In the genomic region with DNA sequence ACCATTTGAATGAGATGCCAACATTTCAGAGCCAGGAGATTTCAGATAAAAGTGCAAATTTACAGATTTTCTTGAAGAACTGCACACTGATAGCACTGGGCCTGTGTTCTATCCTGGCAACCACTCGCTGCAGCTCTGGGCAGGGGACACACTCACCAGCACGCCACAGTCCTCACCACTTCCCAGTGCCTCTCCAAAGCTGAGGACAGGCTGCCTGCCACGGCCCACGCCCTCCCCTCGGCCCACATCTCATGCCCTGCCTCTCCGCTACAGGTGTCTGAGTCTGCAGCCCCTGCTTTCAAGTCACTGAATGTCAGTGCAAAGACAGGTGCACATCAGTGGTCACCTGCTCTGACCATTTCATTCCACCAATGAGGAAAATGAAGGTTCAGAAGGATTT, we compare ENCODE assay signal across 1 cellular context.
TF ChIP-seq lines count a peak whose summit lies in the region.

No MANE protein-coding gene starts in this region.

TF ChIP-seq in GM12878, 131 proteins besides CTCF, POLR2A, EP300 and RAD21 (continued from another document):
- TF ChIP-seq, protein P1, sequence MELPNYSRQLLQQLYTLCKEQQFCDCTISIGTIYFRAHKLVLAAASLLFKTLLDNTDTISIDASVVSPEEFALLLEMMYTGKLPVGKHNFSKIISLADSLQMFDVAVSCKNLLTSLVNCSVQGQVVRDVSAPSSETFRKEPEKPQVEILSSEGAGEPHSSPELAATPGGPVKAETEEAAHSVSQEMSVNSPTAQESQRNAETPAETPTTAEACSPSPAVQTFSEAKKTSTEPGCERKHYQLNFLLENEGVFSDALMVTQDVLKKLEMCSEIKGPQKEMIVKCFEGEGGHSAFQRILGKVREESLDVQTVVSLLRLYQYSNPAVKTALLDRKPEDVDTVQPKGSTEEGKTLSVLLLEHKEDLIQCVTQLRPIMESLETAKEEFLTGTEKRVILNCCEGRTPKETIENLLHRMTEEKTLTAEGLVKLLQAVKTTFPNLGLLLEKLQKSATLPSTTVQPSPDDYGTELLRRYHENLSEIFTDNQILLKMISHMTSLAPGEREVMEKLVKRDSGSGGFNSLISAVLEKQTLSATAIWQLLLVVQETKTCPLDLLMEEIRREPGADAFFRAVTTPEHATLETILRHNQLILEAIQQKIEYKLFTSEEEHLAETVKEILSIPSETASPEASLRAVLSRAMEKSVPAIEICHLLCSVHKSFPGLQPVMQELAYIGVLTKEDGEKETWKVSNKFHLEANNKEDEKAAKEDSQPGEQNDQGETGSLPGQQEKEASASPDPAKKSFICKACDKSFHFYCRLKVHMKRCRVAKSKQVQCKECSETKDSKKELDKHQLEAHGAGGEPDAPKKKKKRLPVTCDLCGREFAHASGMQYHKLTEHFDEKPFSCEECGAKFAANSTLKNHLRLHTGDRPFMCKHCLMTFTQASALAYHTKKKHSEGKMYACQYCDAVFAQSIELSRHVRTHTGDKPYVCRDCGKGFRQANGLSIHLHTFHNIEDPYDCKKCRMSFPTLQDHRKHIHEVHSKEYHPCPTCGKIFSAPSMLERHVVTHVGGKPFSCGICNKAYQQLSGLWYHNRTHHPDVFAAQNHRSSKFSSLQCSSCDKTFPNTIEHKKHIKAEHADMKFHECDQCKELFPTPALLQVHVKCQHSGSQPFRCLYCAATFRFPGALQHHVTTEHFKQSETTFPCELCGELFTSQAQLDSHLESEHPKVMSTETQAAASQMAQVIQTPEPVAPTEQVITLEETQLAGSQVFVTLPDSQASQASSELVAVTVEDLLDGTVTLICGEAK (IDR thresholded peaks at IDR 0.05; ENCODE audit: borderline replicate concordance) = no peak
- TF ChIP-seq PKNOX1 (IDR thresholded peaks at IDR 0.05) (no peak), HDAC6 (IDR thresholded peaks at IDR 0.05; ENCODE audit: unreplicated experiment) (no peak), POLR2AphosphoS2 (IDR thresholded peaks at IDR 0.05; ENCODE audit: low read depth, low read length) (no peak)
